In genomic region chr19:13526552-13526951, GRCh38 we compare ENCODE assay signal across 10 cellular contexts. TPM values are rescaled to one million over a fixed set of nuclear protein-coding genes. Genes with fewer than 3 reads are reported as not detected.
DNase-seq lines count a peak whose midpoint lies in the region; ATAC-seq and TF ChIP-seq lines count a peak whose summit lies in the region.
"Had no signal": no experiment of that assay in that cellular context is flagged by ENCODE, and none has a peak within 500 bp of the region (broad histone marks: within the 10 kb centered on the region; RNA-seq: fewer than 3 reads in every experiment).

No MANE protein-coding gene starts in this region.

- peak; percentile 18 for DNase-seq in GM03348 (ENCODE audit: low spot score)
- peak; percentile 9 for DNase-seq in OCI-LY7 (ENCODE audit: low spot score)
- peak; percentile 10 for DNase-seq in fibroblast of pulmonary artery (ENCODE audit: low read depth)
- DNase-seq in NCI-H1417 treated with DMSO at 0.1 percent for 48 hours (lab: John Stamatoyannopoulos, UW), result no peak
- no peak for DNase-seq in nucleus accumbens (lab: John Stamatoyannopoulos, UW)
- DNase-seq: heart right ventricle, NCI-H1417 had no signal

- ATAC-seq in HG02885 (IDR thresholded peaks at IDR 0.05; ENCODE audit: poor library complexity, unreplicated experiment) (no peak), HG03159 (IDR thresholded peaks at IDR 0.05; ENCODE audit: unreplicated experiment) (no peak)
- ATAC-seq: heart right ventricle had no signal

- H3K4me3 ChIP-seq in OCI-LY7 (ENCODE audit: low read depth, low read length, poor library complexity, severe bottlenecking) (no peak overlapping the region), fibroblast of pulmonary artery (replicated peaks; ENCODE audit: low read depth, low read length) (no peak overlapping the region)
- H3K4me3 ChIP-seq: heart right ventricle had no signal

- H3K27ac ChIP-seq in C4-2B (no peak overlapping the region), OCI-LY7 (ENCODE audit: low read depth, low read length, poor library complexity, severe bottlenecking) (no peak overlapping the region)
- H3K27ac ChIP-seq: heart right ventricle had no signal

- H3K9me3 ChIP-seq in OCI-LY7 (ENCODE audit: low read length), result peaks cover 4% of the 10 kb centered on the region; the same call in 1 of the 2 replicates

- POLR2A ChIA-PET in OCI-LY7 (lab: Charles Lee), result no interaction called here

- CTCF ChIA-PET in OCI-LY7 (lab: Charles Lee; ENCODE audit: unreplicated experiment), result no interaction called here

- no TSS peak for BruUV-seq in OCI-LY7 (replicated peaks; lab: Mats Ljungman, UMichigan)

- TF ChIP-seq CTCF in C4-2B (conservative IDR thresholded peaks at IDR 0.05) (peak; percentile 70), OCI-LY7 (conservative IDR thresholded peaks at IDR 0.05; ENCODE audit: low read length) (peak; percentile 76), fibroblast of pulmonary artery (IDR thresholded peaks at IDR 0.05; ENCODE audit: low read length, missing control alignments) (peak; percentile 14)

- no peak overlapping the region for H2AFZ ChIP-seq in OCI-LY7 (ENCODE audit: low read length)

- H3K9me2 ChIP-seq in OCI-LY7 (ENCODE audit: insufficient read depth, low read length), result no peaks in the 10 kb centered on the region

- no peak overlapping the region for H3K4me2 ChIP-seq in OCI-LY7 (ENCODE audit: low read length)

- no peaks in the 10 kb centered on the region for H3K4me1 ChIP-seq in OCI-LY7 (ENCODE audit: insufficient read depth, low read length, poor library complexity, severe bottlenecking)
- H3K4me1 ChIP-seq: heart right ventricle had no signal

- no peaks in the 10 kb centered on the region for H3K36me3 ChIP-seq in OCI-LY7 (ENCODE audit: insufficient read depth, low read length)
- H3K36me3 ChIP-seq: heart right ventricle had no signal

- no peaks in the 10 kb centered on the region for H3K79me2 ChIP-seq in OCI-LY7 (ENCODE audit: insufficient read depth, low read depth, low read length)

- no peaks in the 10 kb centered on the region for H4K20me1 ChIP-seq in OCI-LY7 (ENCODE audit: insufficient read depth, low read length)

- intact Hi-C loops in OCI-LY7 (cut with micrococcal nuclease; ENCODE audit: unreplicated experiment), result no loop called here

RNA-seq across cellular contexts. Expression of gene CACNA1A, which starts 20.3 kb away (rescaled TPM):
- total RNA-seq in OCI-LY7 (2014; rRNA removed; shearing (Covaris generic)), result 0.03 and 0.19 TPM in 2 replicates
- 0.78 and 1.4 TPM in 2 replicates for total RNA-seq in OCI-LY7 (2022)

Comparison
In these comparisons a context has a peak if more than half of its experiments do, and no peak if none do; other contexts are left out.
1. CTCF ChIP-seq: peak in every context shown above with its lines; median percentile 76 in OCI-LY7; 70 in C4-2B; 14 in fibroblast of pulmonary artery.
2. DNase-seq: peak in GM03348 (single experiment), OCI-LY7 (single experiment) and fibroblast of pulmonary artery (single experiment); none in NCI-H1417 treated with DMSO at 0.1 percent for 48 hours (single experiment) and nucleus accumbens (0 of 56).